9 cellular contexts compared by ENCODE assay signal in genomic region chr6:146545608-146546007, GRCh38. TPM values are rescaled to one million over a fixed set of nuclear protein-coding genes. Genes with fewer than 3 reads are reported as not detected.
A peak's percentile ranks its signal among the peaks of the same experiment; 100 is the strongest.
DNase-seq lines count a peak whose midpoint lies in the region; ATAC-seq, FAIRE-seq and TF ChIP-seq lines count a peak whose summit lies in the region.
"Had no signal": no experiment of that assay in that cellular context is flagged by ENCODE, and none has a peak within 500 bp of the region (broad histone marks: within the 10 kb centered on the region; RNA-seq: fewer than 3 reads in every experiment).

No MANE protein-coding gene starts in this region.

- WGBS in SK-N-SH (ENCODE audit: low lambda C conversion rate): 29% methylated on average over 5 of the region's 5 CpGs

- H3K36me3 ChIP-seq in SK-N-SH (replicated peaks in 1 of 2; ENCODE audit: control insufficient read depth in 1 of 2, insufficient read depth in 2 of 2, low read length in 1 of 2) (peaks cover 7 to 11% of the 10 kb centered on the region in 2 experiments), breast epithelium (no peaks in the 10 kb centered on the region), lower lobe of right lung (peaks cover 11% of the 10 kb centered on the region), upper lobe of right lung (peaks cover 11% of the 10 kb centered on the region)

- H2AFZ ChIP-seq in SK-N-SH (ENCODE audit: low read depth): no peak overlapping the region

- DNase-seq in SK-N-SH (no peak), breast epithelium (ENCODE audit: low spot score in 2 of 2) (no peak), lower lobe of right lung (no peak), upper lobe of right lung (no peak), GM19239 (ENCODE audit: insufficient read length, low spot score) (no peak)
- DNase-seq in stimulated activated naive B cell treated with anti-CD40 and anti-IgM and Interleukin-4, amounts not matched to agents 10 μg/mL and 1 μg/mL and 100 μg/mL, for 72 hours: no peak
- DNase-seq: 8988T had no signal

- TF ChIP-seq POLR2A in breast epithelium (IDR thresholded peaks at IDR 0.05): no peak

- TF ChIP-seq EP300 in SK-N-SH (IDR thresholded peaks at IDR 0.05; ENCODE audit: borderline replicate concordance in 1 of 2, low read depth in 1 of 2, low read length in 1 of 2): no peak

- H3K4me3 Mint-ChIP-seq in stimulated activated naive B cell treated with anti-CD40 and anti-IgM and Interleukin-4, amounts not matched to agents 10 μg/mL and 1 μg/mL and 100 μg/mL, for 72 hours: no peak overlapping the region

- H3K9me2 ChIP-seq in SK-N-SH: no peaks in the 10 kb centered on the region

- ATAC-seq in SK-N-SH treated with all-trans-retinoic acid at 6 μM for 48 hours: no peak
- ATAC-seq in lower lobe of right lung: no peak
- ATAC-seq in upper lobe of right lung: no peak
- no peak for ATAC-seq in stimulated activated naive B cell treated with anti-CD40 and anti-IgM and Interleukin-4, amounts not matched to agents 10 μg/mL and 1 μg/mL and 100 μg/mL, for 72 hours (replicated peaks)
- no peak for ATAC-seq in GM21528 (IDR thresholded peaks at IDR 0.05; ENCODE audit: low FRiP score, unreplicated experiment)

- peaks cover 63% of the 10 kb centered on the region for H3K79me2 ChIP-seq in SK-N-SH (ENCODE audit: insufficient read depth)

- H3K4me3 ChIP-seq in SK-N-SH (ENCODE audit: low read depth in 2 of 2, low read length in 1 of 2) (peak overlapping the region; percentile 81 to 88; a peak in 3 of 4 replicates), breast epithelium (peak overlapping the region; percentile 75 to 89 (median 76)), lower lobe of right lung (peak overlapping the region; percentile 85), upper lobe of right lung (peak overlapping the region; percentile 88)

- TF ChIP-seq RAD21 in SK-N-SH (IDR thresholded peaks at IDR 0.05; ENCODE audit: low read length): no peak

- CTCF ChIA-PET in SK-N-SH (lab: Yijun Ruan, JAX): interaction anchor here (1.1 to 1.4 kb wide), 2 partner anchors 40 to 46 kb away, joined by 3 read pairs; no protein-coding TSS in a partner anchor

- H3K27me3 Mint-ChIP-seq in stimulated activated naive B cell treated with anti-CD40 and anti-IgM and Interleukin-4, amounts not matched to agents 10 μg/mL and 1 μg/mL and 100 μg/mL, for 72 hours: peaks cover 30 to 36% of the 10 kb centered on the region in 2 donors

- POLR2A ChIA-PET in SK-N-SH (lab: Yijun Ruan, JAX): no interaction called here

- peaks cover 0 to 2% of the 10 kb centered on the region in 2 donors for H3K36me3 Mint-ChIP-seq in stimulated activated naive B cell treated with anti-CD40 and anti-IgM and Interleukin-4, amounts not matched to agents 10 μg/mL and 1 μg/mL and 100 μg/mL, for 72 hours

- peak overlapping the region; percentile 95 for H3K9ac ChIP-seq in SK-N-SH

- peak overlapping the region; percentile 11 to 79 for H3K27ac ChIP-seq in SK-N-SH (ENCODE audit: low read depth in 2 of 2, low read length in 1 of 2)
- peak overlapping the region; percentile 98 to 99 for H3K27ac ChIP-seq in breast epithelium
- peak overlapping the region; percentile 97 for H3K27ac ChIP-seq in lower lobe of right lung
- H3K27ac ChIP-seq in upper lobe of right lung: peak overlapping the region; percentile 97

- no peaks in the 10 kb centered on the region for H3K9me3 Mint-ChIP-seq in stimulated activated naive B cell treated with anti-CD40 and anti-IgM and Interleukin-4, amounts not matched to agents 10 μg/mL and 1 μg/mL and 100 μg/mL, for 72 hours

- FAIRE-seq in GM19239 (lab: Jason Lieb, UNC): no peak

- H3K9me3 ChIP-seq in SK-N-SH (no peaks in the 10 kb centered on the region), breast epithelium (no peaks in the 10 kb centered on the region), lower lobe of right lung (no peaks in the 10 kb centered on the region), upper lobe of right lung (no peaks in the 10 kb centered on the region)

- no peak overlapping the region for H3K27ac Mint-ChIP-seq in stimulated activated naive B cell treated with anti-CD40 and anti-IgM and Interleukin-4, amounts not matched to agents 10 μg/mL and 1 μg/mL and 100 μg/mL, for 72 hours

- H3K4me2 ChIP-seq in SK-N-SH: peak overlapping the region; percentile 91

- peaks cover 5 to 7% of the 10 kb centered on the region in 2 donors for H3K4me1 Mint-ChIP-seq in stimulated activated naive B cell treated with anti-CD40 and anti-IgM and Interleukin-4, amounts not matched to agents 10 μg/mL and 1 μg/mL and 100 μg/mL, for 72 hours

- intact Hi-C loops in breast epithelium (cut with DNase I; ENCODE audit: low total_unique reads): no loop called here
- intact Hi-C loops in lower lobe of right lung (cut with DNase I): no loop called here
- intact Hi-C loops in upper lobe of right lung (cut with DNase I): no loop called here

- H3K4me1 ChIP-seq in SK-N-SH (ENCODE audit: control insufficient read depth in 1 of 2, insufficient read depth in 2 of 2, low read depth in 1 of 2, low read length in 1 of 2) (peaks cover 5 to 16% of the 10 kb centered on the region in 2 experiments; a peak in 3 of 4 replicates), breast epithelium (no peaks in the 10 kb centered on the region), lower lobe of right lung (peaks cover 32% of the 10 kb centered on the region), upper lobe of right lung (peaks cover 24% of the 10 kb centered on the region)

- H3K27me3 ChIP-seq in SK-N-SH (ENCODE audit: insufficient read depth): no peaks in the 10 kb centered on the region
- H3K27me3 ChIP-seq in breast epithelium: no peaks in the 10 kb centered on the region
- H3K27me3 ChIP-seq in lower lobe of right lung (ENCODE audit: low read depth): no peaks in the 10 kb centered on the region
- H3K27me3 ChIP-seq in upper lobe of right lung: no peaks in the 10 kb centered on the region

- H4K20me1 ChIP-seq in SK-N-SH (ENCODE audit: insufficient read depth): no peaks in the 10 kb centered on the region

- H3F3A ChIP-seq in SK-N-SH (replicated peaks; ENCODE audit: insufficient read depth): peaks cover 14% of the 10 kb centered on the region

- TF ChIP-seq CTCF in SK-N-SH (IDR thresholded peaks at IDR 0.05) (no peak), breast epithelium (IDR thresholded peaks at IDR 0.05) (no peak), lower lobe of right lung (IDR thresholded peaks at IDR 0.05) (no peak), upper lobe of right lung (IDR thresholded peaks at IDR 0.05) (no peak)

TF ChIP-seq in SK-N-SH, 30 proteins besides CTCF, POLR2A, EP300 and RAD21:
- TF ChIP-seq USF1 (IDR thresholded peaks at IDR 0.05; ENCODE audit: borderline replicate concordance, low read depth) (0 out of 2 replicates have a peak, but pooled peaks have one; percentile 6), TCF12 (IDR thresholded peaks at IDR 0.05) (no peak), MEF2A (IDR thresholded peaks at IDR 0.05; ENCODE audit: borderline replicate concordance, low read depth) (no peak), NFIC (IDR thresholded peaks at IDR 0.05; ENCODE audit: borderline replicate concordance) (no peak)

TF ChIP-seq in SK-N-SH treated with all-trans-retinoic acid at 6 μM for 48 hours, 23 proteins besides CTCF, POLR2A, EP300 and RAD21 (continues in another document):
- TF ChIP-seq CREB5 (CRISPR knock-in tag; IDR thresholded peaks at IDR 0.05; ENCODE audit: low read depth) (no peak), SNAI2 (CRISPR knock-in tag; IDR thresholded peaks at IDR 0.05) (no peak), OSR1 (CRISPR knock-in tag; IDR thresholded peaks at IDR 0.05) (no peak), TSHZ2 (CRISPR knock-in tag; IDR thresholded peaks at IDR 0.05) (no peak)

RNA-seq across cellular contexts. Expression of gene RAB32, which starts 2.0 kb away (rescaled TPM):
- 36.9 and 39.6 TPM in 2 replicates for polyA plus RNA-seq in SK-N-SH (2012; rRNA removed)
- polyA plus RNA-seq in SK-N-SH (2012; cell fraction: cytosol; rRNA removed): 50.3 and 55.7 TPM in 2 replicates
- polyA plus RNA-seq in SK-N-SH (2012; cell fraction: nucleus; rRNA removed): 12.9 and 19.4 TPM in 2 replicates
- total RNA-seq in breast epithelium (10 to 100 TPM; 32.5 to 43.8 (median 36.7) TPM), lower lobe of right lung (36.9 TPM), upper lobe of right lung (36.8 TPM)

RNA-seq across cellular contexts. Expression of gene ADGB, which starts 53.2 kb away (rescaled TPM):
- not detected in 2 replicates for polyA plus RNA-seq in SK-N-SH (2012; rRNA removed)
- not detected in 2 replicates for polyA plus RNA-seq in SK-N-SH (2012; cell fraction: cytosol; rRNA removed)
- polyA plus RNA-seq in SK-N-SH (2012; cell fraction: nucleus; rRNA removed): not detected in 2 replicates
- total RNA-seq in breast epithelium (not detected), lower lobe of right lung (6.2 TPM), upper lobe of right lung (not detected)

Comparison
In these comparisons a context has a peak if more than half of its experiments do, and no peak if none do; other contexts are left out.
1. H3K27ac ChIP-seq: peak in every context shown above with its lines; median percentile 98 in breast epithelium; 97 in lower lobe of right lung; 97 in upper lobe of right lung; 45 in SK-N-SH.